In genomic region chr12:56155256-56155845, GRCh38 we compare ENCODE assay signal across 18 cellular contexts. TPM values are rescaled to one million over a fixed set of nuclear protein-coding genes. Genes with fewer than 3 reads are reported as not detected.
DNase-seq lines count a peak whose midpoint lies in the region; ATAC-seq and TF ChIP-seq lines count a peak whose summit lies in the region.
"Had no signal": no experiment of that assay in that cellular context is flagged by ENCODE, and none has a peak within 500 bp of the region (broad histone marks: within the 10 kb centered on the region; RNA-seq: fewer than 3 reads in every experiment).

No MANE protein-coding gene starts in this region.

- H3K27me3 ChIP-seq in CD8-positive, alpha-beta T cell (ENCODE audit: insufficient read depth, low read length), result no peaks in the 10 kb centered on the region

- H3K4me3 ChIP-seq in CD8-positive, alpha-beta T cell (ENCODE audit: low read depth, low read length), result no peak overlapping the region
- H3K4me3 ChIP-seq: GM12878, prostate gland had no signal

- H3K4me3 Mint-ChIP-seq in CD8-positive, alpha-beta T cell, result peak overlapping the region; percentile 18
- H3K4me3 Mint-ChIP-seq in dendritic cell treated with granulocyte-macrophage colony-stimulating factor and Interleukin-4, amounts not matched to agents 40 ng/mL and 50 ng/mL, for 4 days, result no peak overlapping the region
- H3K4me3 Mint-ChIP-seq in neural crest cell, result peak overlapping the region; percentile 75
- H3K4me3 Mint-ChIP-seq: CD14-positive monocyte had no signal

- H3K9me3 Mint-ChIP-seq in CD8-positive, alpha-beta T cell, result no peaks in the 10 kb centered on the region
- H3K9me3 Mint-ChIP-seq in dendritic cell treated with granulocyte-macrophage colony-stimulating factor and Interleukin-4, amounts not matched to agents 40 ng/mL and 50 ng/mL, for 4 days, result no peaks in the 10 kb centered on the region
- no peaks in the 10 kb centered on the region for H3K9me3 Mint-ChIP-seq in neural crest cell
- H3K9me3 Mint-ChIP-seq: CD14-positive monocyte had no signal

- no peaks in the 10 kb centered on the region for H3K27me3 Mint-ChIP-seq in CD8-positive, alpha-beta T cell (ENCODE audit: low read depth)
- H3K27me3 Mint-ChIP-seq in dendritic cell treated with granulocyte-macrophage colony-stimulating factor and Interleukin-4, amounts not matched to agents 40 ng/mL and 50 ng/mL, for 4 days, result no peaks in the 10 kb centered on the region
- H3K27me3 Mint-ChIP-seq in neural crest cell (ENCODE audit: low read depth), result peaks cover 8% of the 10 kb centered on the region

- peaks cover 47% of the 10 kb centered on the region for H3K4me1 Mint-ChIP-seq in CD8-positive, alpha-beta T cell (ENCODE audit: low read depth)
- peaks cover 69% of the 10 kb centered on the region for H3K4me1 Mint-ChIP-seq in dendritic cell treated with granulocyte-macrophage colony-stimulating factor and Interleukin-4, amounts not matched to agents 40 ng/mL and 50 ng/mL, for 4 days (ENCODE audit: low read depth)
- peaks cover 77% of the 10 kb centered on the region for H3K4me1 Mint-ChIP-seq in neural crest cell

- POLR2A ChIA-PET in CD8-positive, alpha-beta T cell (lab: Charles Lee), result interaction anchor here (1.1 to 3.2 kb wide), 2 partner anchors 18 to 37 kb away, joined by 3 to 8 read pairs; partner anchors contain the start of gene ZC3H10
- POLR2A ChIA-PET in RWPE1 (lab: Yijun Ruan, JAX; ENCODE audit: low non-redundant PET), result interaction anchor here (0.5 to 1.2 kb wide), 2 partner anchors 31 to 33 kb away, joined by 3 read pairs; no protein-coding TSS in a partner anchor

- no peak for DNase-seq in CD8-positive, alpha-beta T cell
- no peak for DNase-seq in RWPE1 (ENCODE audit: low spot score)
- DNase-seq in neural crest cell (ENCODE audit: low read depth, low spot score), result no peak
- DNase-seq in stimulated activated CD4-positive, alpha-beta T cell treated with anti-CD3 and anti-CD28 coated beads, Interleukin-15, amount 100 ng/mL, for 24 hours, result no peak
- no peak for DNase-seq in KG1 (lab: John Stamatoyannopoulos, UW)
- DNase-seq in SW480 (ENCODE audit: low spot score), result no peak
- DNase-seq: amygdala, erythroblast, head of caudate nucleus, Karpas-422, NCI-H1417 treated with DMSO at 0.1 percent for 48 hours, NCI-H345, SIG-M5, substantia nigra had no signal

- intact Hi-C loops in CD8-positive, alpha-beta T cell (cut with DNase I, micrococcal nuclease), result no loop called here
- intact Hi-C loops in dendritic cell treated with granulocyte-macrophage colony-stimulating factor and Interleukin-4, amounts not matched to agents 40 ng/mL and 50 ng/mL, for 4 days (cut with micrococcal nuclease), result no loop called here

- CTCF ChIA-PET in CD8-positive, alpha-beta T cell (lab: Charles Lee), result interaction anchor here (0.7 to 2.2 kb wide), 4 partner anchors 27 to 36 kb away, joined by 3 to 13 read pairs (median 6); partner anchors contain the start of gene ESYT1
- CTCF ChIA-PET in RWPE1 (lab: Yijun Ruan, JAX), result no interaction called here

- H3K9me3 ChIP-seq in CD8-positive, alpha-beta T cell (ENCODE audit: low read length), result no peaks in the 10 kb centered on the region
- H3K9me3 ChIP-seq: prostate gland had no signal

- H3K36me3 ChIP-seq in CD8-positive, alpha-beta T cell (ENCODE audit: insufficient read depth, low read length), result peaks cover 7% of the 10 kb centered on the region

- no peak for ATAC-seq in CD8-positive, alpha-beta T cell
- ATAC-seq: GM12878 had no signal

- no peak overlapping the region for H3K27ac Mint-ChIP-seq in CD8-positive, alpha-beta T cell
- H3K27ac Mint-ChIP-seq in dendritic cell treated with granulocyte-macrophage colony-stimulating factor and Interleukin-4, amounts not matched to agents 40 ng/mL and 50 ng/mL, for 4 days, result peak overlapping the region; percentile 10
- H3K27ac Mint-ChIP-seq in neural crest cell (ENCODE audit: unreplicated experiment), result peak overlapping the region; percentile 60

- peaks cover 38% of the 10 kb centered on the region for H3K4me1 ChIP-seq in CD8-positive, alpha-beta T cell (ENCODE audit: insufficient read depth, low read length)

- H3K27ac ChIP-seq in CD8-positive, alpha-beta T cell (ENCODE audit: low read depth, low read length), result no peak overlapping the region
- peak overlapping the region; percentile 97 for H3K27ac ChIP-seq in RWPE1
- H3K27ac ChIP-seq: prostate gland had no signal

- peaks cover 22% of the 10 kb centered on the region for H3K36me3 Mint-ChIP-seq in CD8-positive, alpha-beta T cell
- H3K36me3 Mint-ChIP-seq in dendritic cell treated with granulocyte-macrophage colony-stimulating factor and Interleukin-4, amounts not matched to agents 40 ng/mL and 50 ng/mL, for 4 days (ENCODE audit: low read depth), result peaks cover 50% of the 10 kb centered on the region
- H3K36me3 Mint-ChIP-seq in neural crest cell (ENCODE audit: low read depth), result peaks cover 22% of the 10 kb centered on the region

- no peak for TF ChIP-seq CTCF in CD8-positive, alpha-beta T cell (IDR thresholded peaks at IDR 0.05)
- no peak for TF ChIP-seq CTCF in RWPE1 (conservative IDR thresholded peaks at IDR 0.05; ENCODE audit: low read depth)
- no peak for TF ChIP-seq CTCF in neural crest cell (conservative IDR thresholded peaks at IDR 0.05)

RNA-seq across cellular contexts. Expression of gene MYL6, which starts 2.8 kb away (rescaled TPM):
- total RNA-seq in CD8-positive, alpha-beta T cell, result 100 to 1,000 TPM; 580 to 582 TPM
- total RNA-seq in neural crest cell, result 924 TPM in 2 replicates

RNA-seq across cellular contexts. Expression of gene MYL6B, which starts 3.0 kb away (rescaled TPM):
- 1 to 10 TPM; 4.0 to 5.9 TPM for total RNA-seq in CD8-positive, alpha-beta T cell
- 178 and 189 TPM in 2 replicates for total RNA-seq in neural crest cell

RNA-seq across cellular contexts. Expression of gene ESYT1, which starts 27.3 kb away (rescaled TPM):
- total RNA-seq in CD8-positive, alpha-beta T cell, result 10 to 100 TPM; 82.4 to 83.0 TPM
- 118 and 121 TPM in 2 replicates for total RNA-seq in neural crest cell

RNA-seq across cellular contexts. Expression of gene SMARCC2, which starts 33.9 kb away (rescaled TPM):
- total RNA-seq in CD8-positive, alpha-beta T cell, result 100 to 1,000 TPM; 109 to 113 TPM
- total RNA-seq in neural crest cell, result 164 and 172 TPM in 2 replicates

RNA-seq across cellular contexts. Expression of gene ZC3H10, which starts 37.3 kb away (rescaled TPM):
- 1 to 10 TPM; 9.0 TPM for total RNA-seq in CD8-positive, alpha-beta T cell
- 19.1 and 19.3 TPM in 2 replicates for total RNA-seq in neural crest cell

Comparison
In these comparisons a context has a peak if more than half of its experiments do, and no peak if none do; other contexts are left out.
1. RNA of gene MYL6B, which starts 3.0 kb away (total RNA-seq): 178 to 189 TPM in neural crest cell; 4.0 to 5.9 TPM in CD8-positive, alpha-beta T cell; every median in the first group is over 10 times any median in the second.